11 cellular contexts compared by ENCODE assay signal in genomic region chr17:7745748-7746470, GRCh38. TPM values are rescaled to one million over a fixed set of nuclear protein-coding genes. Genes with fewer than 3 reads are reported as not detected.
DNase-seq lines count a peak whose midpoint lies in the region; ATAC-seq and TF ChIP-seq lines count a peak whose summit lies in the region.
"Had no signal": no experiment of that assay in that cellular context is flagged by ENCODE, and none has a peak within 500 bp of the region (broad histone marks: within the 10 kb centered on the region; RNA-seq: fewer than 3 reads in every experiment).

No MANE protein-coding gene starts in this region.

- peak overlapping the region; percentile 1; the same call in 1 of the 2 replicates for H3K9ac ChIP-seq in SK-N-SH
- H3K9ac ChIP-seq: BLaER1 had no signal

- no peak overlapping the region for H3K4me3 Mint-ChIP-seq in activated T-cell treated with anti-CD3 and anti-CD28 coated beads, Interleukin-2, amount 50 U/mL, for 4 hours

- peaks cover 5% of the 10 kb centered on the region for H3K27me3 Mint-ChIP-seq in activated T-cell treated with anti-CD3 and anti-CD28 coated beads, Interleukin-2, amount 50 U/mL, for 4 hours (ENCODE audit: low read depth)

- POLR2A ChIA-PET in SK-N-SH (lab: Yijun Ruan, JAX) = interaction anchor here (0.7 kb wide), 1 partner anchor 80 kb away, joined by 4 read pairs; no protein-coding TSS in a partner anchor

- 63 to 73% (median 67%) methylated on average over 7 of the region's 7 CpGs for WGBS in heart left ventricle, 4 donors
- WGBS in SK-N-SH (ENCODE audit: low lambda C conversion rate) = 33% methylated on average over 7 of the region's 7 CpGs

- H3K79me2 ChIP-seq in SK-N-SH (ENCODE audit: insufficient read depth) = no peaks in the 10 kb centered on the region

- H3K27me3 ChIP-seq in heart left ventricle (peaks cover 0 to 5% (median 0%) of the 10 kb centered on the region in 9 donors), SK-N-SH (ENCODE audit: insufficient read depth) (no peaks in the 10 kb centered on the region)
- H3K27me3 ChIP-seq: BLaER1 had no signal

- TF ChIP-seq CTCF in heart left ventricle (IDR thresholded peaks at IDR 0.05) (no peak), SK-N-SH (IDR thresholded peaks at IDR 0.05) (peak; percentile 42; the same call in 1 of the 2 replicates)

- peak overlapping the region; percentile 50; the same call in 1 of the 2 replicates for H2AFZ ChIP-seq in SK-N-SH (ENCODE audit: low read depth)

- no peaks in the 10 kb centered on the region for H3K9me2 ChIP-seq in SK-N-SH

- DNase-seq in cardiac septum (ENCODE audit: low spot score) (peak; percentile 76), heart left ventricle (no peak), SK-N-SH (no peak), fibroblast of the conjunctiva (ENCODE audit: low read depth) (peak; percentile 78), pons (ENCODE audit: low spot score) (no peak)
- DNase-seq in activated T-cell treated with anti-CD3 and anti-CD28 coated beads, Interleukin-2, amount 50 U/mL, for 4 hours = no peak
- DNase-seq: caudate nucleus had no signal

- peak overlapping the region; percentile 28 for H3K4me2 ChIP-seq in SK-N-SH
- H3K4me2 ChIP-seq: BLaER1 had no signal

- CTCF ChIA-PET in SK-N-SH (lab: Yijun Ruan, JAX) = interaction anchor here (3.1 to 5.2 kb wide), 3 partner anchors 15 to 78 kb away, joined by 19 to 76 read pairs (median 39); no protein-coding TSS in a partner anchor

- H3K4me1 Mint-ChIP-seq in activated T-cell treated with anti-CD3 and anti-CD28 coated beads, Interleukin-2, amount 50 U/mL, for 4 hours (ENCODE audit: low read depth) = no peaks in the 10 kb centered on the region

- H3F3A ChIP-seq in SK-N-SH (replicated peaks; ENCODE audit: insufficient read depth) = peaks cover 47% of the 10 kb centered on the region

- no peak for TF ChIP-seq POLR2A in heart left ventricle (IDR thresholded peaks at IDR 0.05)

- no peaks in the 10 kb centered on the region for H4K20me1 ChIP-seq in SK-N-SH (ENCODE audit: insufficient read depth)
- H4K20me1 ChIP-seq: BLaER1 had no signal

- no peaks in the 10 kb centered on the region for H3K36me3 ChIP-seq in heart left ventricle
- H3K36me3 ChIP-seq in SK-N-SH (replicated peaks in 1 of 2; ENCODE audit: control insufficient read depth in 1 of 2, insufficient read depth in 2 of 2, low read length in 1 of 2) = no peaks in the 10 kb centered on the region
- H3K36me3 ChIP-seq: BLaER1 had no signal

- intact Hi-C loops in cardiac septum (cut with DNase I) (loop anchor here (10.0 kb wide), 1 partner anchor 149 kb away; no protein-coding TSS in a partner anchor), heart left ventricle (cut with DNase I) (loop anchor here (5.0 to 10.0 kb wide), 9 partner anchors 69 to 309 kb away; partner anchors contain the start of genes CYB5D1 (in 6 of the 10), NAA38 (in 6 of the 10) and TMEM88 (in 6 of the 10))

- peaks cover 0 to 6% (median 0%) of the 10 kb centered on the region in 12 donors for H3K9me3 ChIP-seq in heart left ventricle
- H3K9me3 ChIP-seq in SK-N-SH = no peaks in the 10 kb centered on the region

- no peak for TF ChIP-seq RAD21 in SK-N-SH (IDR thresholded peaks at IDR 0.05; ENCODE audit: low read length)

- no peaks in the 10 kb centered on the region for H3K9me3 Mint-ChIP-seq in activated T-cell treated with anti-CD3 and anti-CD28 coated beads, Interleukin-2, amount 50 U/mL, for 4 hours

- ATAC-seq in heart left ventricle = no peak
- ATAC-seq in GM18868 (IDR thresholded peaks at IDR 0.05; ENCODE audit: unreplicated experiment) = no peak
- ATAC-seq in activated T-cell treated with anti-CD3 and anti-CD28 coated beads, Interleukin-2, amount 50 U/mL, for 4 hours = no peak
- ATAC-seq in HG02852 (IDR thresholded peaks at IDR 0.05; ENCODE audit: unreplicated experiment) = no peak

- H3K4me1 ChIP-seq in heart left ventricle (peaks cover 0 to 10% (median 5%) of the 10 kb centered on the region in 12 donors), SK-N-SH (ENCODE audit: control insufficient read depth in 1 of 2, insufficient read depth in 2 of 2, low read depth in 1 of 2, low read length in 1 of 2) (peaks cover 6 to 29% of the 10 kb centered on the region in 2 experiments; a peak in 2 of 4 replicates)

- H3K27ac ChIP-seq in heart left ventricle (no peak overlapping the region), SK-N-SH (ENCODE audit: low read depth in 2 of 2, low read length in 1 of 2) (peak overlapping the region; percentile 13 to 61; a peak in 3 of 4 replicates)
- H3K27ac ChIP-seq: BLaER1 had no signal

- TF ChIP-seq EP300 in SK-N-SH (IDR thresholded peaks at IDR 0.05; ENCODE audit: borderline replicate concordance in 1 of 2, low read depth in 1 of 2, low read length in 1 of 2) = no peak

- H3K36me3 Mint-ChIP-seq in activated T-cell treated with anti-CD3 and anti-CD28 coated beads, Interleukin-2, amount 50 U/mL, for 4 hours (ENCODE audit: insufficient read depth) = no peaks in the 10 kb centered on the region

- no peak overlapping the region for H3K4me3 ChIP-seq in heart left ventricle
- no peak overlapping the region for H3K4me3 ChIP-seq in SK-N-SH (ENCODE audit: low read depth in 2 of 2, low read length in 1 of 2)
- H3K4me3 ChIP-seq: BLaER1 had no signal

TF ChIP-seq in SK-N-SH, 30 proteins besides CTCF, POLR2A, EP300 and RAD21 (continues in another document):
- TF ChIP-seq EZH2phosphoT487 (IDR thresholded peaks at IDR 0.05; ENCODE audit: borderline replicate concordance, low read depth) (no peak), JUND (IDR thresholded peaks at IDR 0.05) (peak; percentile 82), SMC3 (IDR thresholded peaks at IDR 0.05; ENCODE audit: low read depth, low read length) (0 out of 2 replicates have a peak, but pooled peaks have one; percentile 19), PBX3 (IDR thresholded peaks at IDR 0.05) (peak; percentile 15; the same call in 1 of the 2 replicates), USF1 (IDR thresholded peaks at IDR 0.05; ENCODE audit: borderline replicate concordance, low read depth) (peak; percentile 91), TCF12 (IDR thresholded peaks at IDR 0.05) (peak; percentile 18; the same call in 1 of the 2 replicates)
- TF ChIP-seq, protein P1, sequence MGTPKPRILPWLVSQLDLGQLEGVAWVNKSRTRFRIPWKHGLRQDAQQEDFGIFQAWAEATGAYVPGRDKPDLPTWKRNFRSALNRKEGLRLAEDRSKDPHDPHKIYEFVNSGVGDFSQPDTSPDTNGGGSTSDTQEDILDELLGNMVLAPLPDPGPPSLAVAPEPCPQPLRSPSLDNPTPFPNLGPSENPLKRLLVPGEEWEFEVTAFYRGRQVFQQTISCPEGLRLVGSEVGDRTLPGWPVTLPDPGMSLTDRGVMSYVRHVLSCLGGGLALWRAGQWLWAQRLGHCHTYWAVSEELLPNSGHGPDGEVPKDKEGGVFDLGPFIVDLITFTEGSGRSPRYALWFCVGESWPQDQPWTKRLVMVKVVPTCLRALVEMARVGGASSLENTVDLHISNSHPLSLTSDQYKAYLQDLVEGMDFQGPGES (IDR thresholded peaks at IDR 0.05; ENCODE audit: low read depth, low read length) = no peak

RNA-seq across cellular contexts. Expression of gene DNAH2, which starts 28.4 kb away (rescaled TPM):
- total RNA-seq in cardiac septum (0.16 TPM), heart left ventricle (under 1 TPM in 5 of 9 donors, not detected in 4; 0.02 to 0.56 (median 0.05) TPM)
- polyA plus RNA-seq in heart left ventricle (under 1 TPM; 0.04 TPM), SK-N-SH (2012; rRNA removed) (0.13 and 0.18 TPM in 2 replicates)
- polyA plus RNA-seq in SK-N-SH (2012; cell fraction: cytosol; rRNA removed) = 0.07 and 0.18 TPM in 2 replicates
- 0.56 and 0.81 TPM in 2 replicates for polyA plus RNA-seq in SK-N-SH (2012; cell fraction: nucleus; rRNA removed)
- total RNA-seq in activated T-cell treated with anti-CD3 and anti-CD28 coated beads, Interleukin-2, amount 50 U/mL, for 4 hours = not detected
- total RNA-seq: T-helper 2 cell treated with Interferon-gamma antibody and Interleukin-4, amounts not matched to agents 100 ng/mL and 5 ng/mL, for 36 hours had no signal

RNA-seq across cellular contexts. Expression of gene EFNB3, which starts 40.9 kb away (rescaled TPM):
- total RNA-seq in cardiac septum = 0.78 TPM
- total RNA-seq in heart left ventricle = 1 to 10 TPM in 1 of 9 donors, under 1 TPM in 8; 0.10 to 4.6 (median 0.36) TPM
- under 1 TPM; 0.15 to 0.43 TPM for polyA plus RNA-seq in heart left ventricle
- 26.1 and 32.4 TPM in 2 replicates for polyA plus RNA-seq in SK-N-SH (2012; rRNA removed)
- polyA plus RNA-seq in SK-N-SH (2012; cell fraction: cytosol; rRNA removed) = 21.0 and 25.2 TPM in 2 replicates
- 35.5 and 47.9 TPM in 2 replicates for polyA plus RNA-seq in SK-N-SH (2012; cell fraction: nucleus; rRNA removed)
- total RNA-seq in activated T-cell treated with anti-CD3 and anti-CD28 coated beads, Interleukin-2, amount 50 U/mL, for 4 hours = under 1 TPM in 1 of 3 donors, not detected in 2; 0.08 TPM
- total RNA-seq: T-helper 2 cell treated with Interferon-gamma antibody and Interleukin-4, amounts not matched to agents 100 ng/mL and 5 ng/mL, for 36 hours had no signal

RNA-seq across cellular contexts. Expression of gene WRAP53, which starts 57.6 kb away (rescaled TPM):
- 3.2 TPM for total RNA-seq in cardiac septum
- 1 to 10 TPM; 3.7 to 9.8 (median 4.8) TPM for total RNA-seq in heart left ventricle
- polyA plus RNA-seq in heart left ventricle = 10 to 100 TPM in 1 of 2 donors, 1 to 10 TPM in 1; 5.4 to 12.0 TPM
- 6.6 and 8.6 TPM in 2 replicates for polyA plus RNA-seq in SK-N-SH (2012; rRNA removed)
- polyA plus RNA-seq in SK-N-SH (2012; cell fraction: cytosol; rRNA removed) = 3.4 and 4.4 TPM in 2 replicates
- polyA plus RNA-seq in SK-N-SH (2012; cell fraction: nucleus; rRNA removed) = 13.1 and 15.7 TPM in 2 replicates
- 10 to 100 TPM; 27.3 to 34.9 (median 34.3) TPM for total RNA-seq in activated T-cell treated with anti-CD3 and anti-CD28 coated beads, Interleukin-2, amount 50 U/mL, for 4 hours

RNA-seq across cellular contexts. Expression of gene TP53, which starts 58.6 kb away (rescaled TPM):
- 17.5 TPM for total RNA-seq in cardiac septum
- 10 to 100 TPM; 10.0 to 44.6 (median 12.8) TPM for total RNA-seq in heart left ventricle
- 1 to 10 TPM; 6.8 to 9.0 TPM for polyA plus RNA-seq in heart left ventricle
- 47.3 and 62.6 TPM in 2 replicates for polyA plus RNA-seq in SK-N-SH (2012; rRNA removed)
- 48.0 and 54.3 TPM in 2 replicates for polyA plus RNA-seq in SK-N-SH (2012; cell fraction: cytosol; rRNA removed)
- polyA plus RNA-seq in SK-N-SH (2012; cell fraction: nucleus; rRNA removed) = 75.6 and 79.8 TPM in 2 replicates
- total RNA-seq in activated T-cell treated with anti-CD3 and anti-CD28 coated beads, Interleukin-2, amount 50 U/mL, for 4 hours = 100 to 1,000 TPM in 1 of 3 donors, 10 to 100 TPM in 2; 93.0 to 106 (median 98.9) TPM

Comparison
In these comparisons a context has a peak if more than half of its experiments do, and no peak if none do; other contexts are left out.
1. DNase-seq: peak in cardiac septum (single experiment) and fibroblast of the conjunctiva (single experiment); none in heart left ventricle (0 of 5), SK-N-SH (single experiment), activated T-cell treated with anti-CD3 and anti-CD28 coated beads, Interleukin-2, amount 50 U/mL, for 4 hours (single experiment) and pons (single experiment).
2. H3K27ac ChIP-seq: peak in SK-N-SH (2 of 2); none in heart left ventricle (0 of 12).